34 cellular contexts compared by ENCODE assay signal in genomic region chr22:43180670-43181069, GRCh38.
"Had no signal": no experiment of that assay in that cellular context is flagged by ENCODE, and none has a peak within 500 bp of the region (broad histone marks: within the 10 kb centered on the region; RNA-seq: fewer than 3 reads in every experiment).

No MANE protein-coding gene starts in this region.

- H3K9me3 Mint-ChIP-seq: activated CD4-positive, alpha-beta memory T cell treated with anti-CD3 and anti-CD28 coated beads, Interleukin-2, amount 10 ng/mL, durations not matched to agents 7 days and 5 days; activated naive CD8-positive, alpha-beta T cell treated with anti-CD3 and anti-CD28 coated beads, Interleukin-2, amount 10 ng/mL, durations not matched to agents 7 days and 5 days; activated T-cell treated with anti-CD3 and anti-CD28 coated beads, Interleukin-2, amount 50 U/mL, for 72 hours; activated T-helper 17 cell treated with anti-CD3 and anti-CD28 coated beads, Interleukin-2, amount 50 U/mL, for 72 hours had no signal

- H3K27me3 ChIP-seq: ascending aorta, Peyer's patch had no signal

- H3K27ac Mint-ChIP-seq: activated CD4-positive, alpha-beta memory T cell treated with anti-CD3 and anti-CD28 coated beads, Interleukin-2, amount 10 ng/mL, durations not matched to agents 7 days and 5 days; activated CD8-positive, alpha-beta memory T cell treated with anti-CD3 and anti-CD28 coated beads, Interleukin-2, amount 10 ng/mL, durations not matched to agents 7 days and 5 days; activated naive CD8-positive, alpha-beta T cell treated with anti-CD3 and anti-CD28 coated beads, Interleukin-2, amount 10 ng/mL, durations not matched to agents 7 days and 5 days; activated T-cell treated with anti-CD3 and anti-CD28 coated beads, Interleukin-2, amount 50 U/mL, for 72 hours; activated T-helper 17 cell treated with anti-CD3 and anti-CD28 coated beads, Interleukin-2, amount 50 U/mL, for 72 hours had no signal

- H3K4me3 ChIP-seq: ascending aorta, Peyer's patch had no signal

- H3K9me3 ChIP-seq: ascending aorta, Peyer's patch had no signal

- H3K27me3 Mint-ChIP-seq: activated CD4-positive, alpha-beta memory T cell treated with anti-CD3 and anti-CD28 coated beads, Interleukin-2, amount 10 ng/mL, durations not matched to agents 7 days and 5 days; activated CD8-positive, alpha-beta memory T cell treated with anti-CD3 and anti-CD28 coated beads, Interleukin-2, amount 10 ng/mL, durations not matched to agents 7 days and 5 days; activated naive CD8-positive, alpha-beta T cell treated with anti-CD3 and anti-CD28 coated beads, Interleukin-2, amount 10 ng/mL, durations not matched to agents 7 days and 5 days; activated T-helper 17 cell treated with anti-CD3 and anti-CD28 coated beads, Interleukin-2, amount 50 U/mL, for 72 hours had no signal

- DNase-seq: activated CD4-positive, alpha-beta memory T cell treated with anti-CD3 and anti-CD28 coated beads, Interleukin-2, amount 10 ng/mL, durations not matched to agents 7 days and 5 days; activated CD4-positive, alpha-beta T cell treated with anti-CD3 and anti-CD28 coated beads for 1 hour; activated CD4-positive, alpha-beta T cell treated with anti-CD3 and anti-CD28 coated beads for 48 hours; activated CD4-positive, CD25-positive, alpha-beta regulatory T cell; activated CD8-positive, alpha-beta memory T cell treated with anti-CD3 and anti-CD28 coated beads for 24 hours; activated CD8-positive, alpha-beta memory T cell treated with anti-CD3 and anti-CD28 coated beads, Interleukin-2, amount 10 ng/mL, durations not matched to agents 7 days and 5 days; activated CD8-positive, alpha-beta memory T cell treated with anti-CD3 and anti-CD28 coated beads, Interleukin-2, amount 50 U/mL, for 48 hours; activated effector memory CD4-positive, alpha-beta T cell treated with anti-CD3 and anti-CD28 coated beads, Interleukin-2, amount 50 U/mL, for 16 hours; activated naive CD4-positive, alpha-beta T cell; activated naive CD4-positive, alpha-beta T cell treated with anti-CD3 and anti-CD28 coated beads, Interleukin-2, amount 50 U/mL, for 16 hours; activated naive CD8-positive, alpha-beta T cell treated with anti-CD3 and anti-CD28 coated beads, Interleukin-2, amount 10 ng/mL, durations not matched to agents 7 days and 5 days; activated T-cell treated with anti-CD3 and anti-CD28 coated beads, Interleukin-2, amount 50 U/mL, for 72 hours; amygdala; NCI-H1048; NCI-H1105 treated with DMSO at 0.1 percent for 48 hours; NCI-H1436; NCI-H1694; NCI-H1930; NCI-H2081 treated with DMSO at 0.1 percent for 48 hours; NCI-H345; NCI-H524 treated with DMSO at 0.1 percent for 48 hours; NCI-H748 treated with DMSO at 0.1 percent for 48 hours; NK-92 treated with Interleukin-12 subunit alpha and Interleukin-12 subunit beta, amount 100 ng/mL, for 24 hours; PC-3; Peyer's patch; Right ventricle myocardium superior; RPMI8226; SW 1271; T-helper 1 cell; T-helper 2 cell; T-helper 9 cell had no signal

- H3K4me3 Mint-ChIP-seq: activated CD4-positive, alpha-beta memory T cell treated with anti-CD3 and anti-CD28 coated beads, Interleukin-2, amount 10 ng/mL, durations not matched to agents 7 days and 5 days; activated CD8-positive, alpha-beta memory T cell treated with anti-CD3 and anti-CD28 coated beads, Interleukin-2, amount 10 ng/mL, durations not matched to agents 7 days and 5 days; activated naive CD8-positive, alpha-beta T cell treated with anti-CD3 and anti-CD28 coated beads, Interleukin-2, amount 10 ng/mL, durations not matched to agents 7 days and 5 days; activated T-cell treated with anti-CD3 and anti-CD28 coated beads, Interleukin-2, amount 50 U/mL, for 72 hours; activated T-helper 17 cell treated with anti-CD3 and anti-CD28 coated beads, Interleukin-2, amount 50 U/mL, for 72 hours had no signal

- H3K27ac ChIP-seq: ascending aorta, Peyer's patch, WERI-Rb-1 had no signal
